10 cellular contexts compared by ENCODE assay signal in genomic region chr13:100495455-100495854, GRCh38.
"Had no signal": no experiment of that assay in that cellular context is flagged by ENCODE, and none has a peak within 500 bp of the region (broad histone marks: within the 10 kb centered on the region; RNA-seq: fewer than 3 reads in every experiment).

No MANE protein-coding gene starts in this region.

- DNase-seq: activated B cell treated with CpG ODN at 0.5 μM for 24 hours; activated CD4-positive, alpha-beta T cell treated with anti-CD3 and anti-CD28 coated beads, Interleukin-2, amount 10 ng/mL, durations not matched to agents 24 days and 14 days; activated naive CD8-positive, alpha-beta T cell treated with anti-CD3 and anti-CD28 coated beads for 36 hours; amygdala; effector CD4-positive, alpha-beta T cell; right cardiac atrium; small intestine; stimulated activated CD4-positive, alpha-beta T cell treated with anti-CD3 and anti-CD28 coated beads, Interleukin-4, amount 100 ng/mL, for 24 hours; stimulated activated naive CD4-positive, alpha-beta T cell; uterus had no signal
